ENCODE assay signal across 25 cellular contexts in the genomic region with DNA sequence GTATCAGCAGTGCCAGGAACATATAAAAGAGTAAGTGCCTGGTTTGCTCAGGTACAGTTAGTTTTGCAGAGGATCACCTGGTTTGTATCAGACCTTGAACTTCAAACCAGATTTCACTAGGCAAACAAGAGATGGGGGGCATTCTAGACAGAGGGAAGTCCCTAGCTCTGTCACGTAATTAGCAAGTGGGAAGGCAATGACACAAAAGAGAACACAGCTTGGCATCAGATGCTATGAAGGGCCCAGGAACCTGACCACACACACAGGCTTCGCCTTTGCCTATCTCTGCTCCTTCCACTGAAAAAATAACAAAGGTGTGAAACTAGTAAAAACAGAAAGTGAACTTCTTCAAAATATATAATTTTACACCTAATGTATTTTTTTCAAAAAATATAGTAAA.
A peak's percentile ranks its signal among the peaks of the same experiment; 100 is the strongest.
DNase-seq lines count a peak whose midpoint lies in the region; ATAC-seq and TF ChIP-seq lines count a peak whose summit lies in the region.
"Had no signal": no experiment of that assay in that cellular context is flagged by ENCODE, and none has a peak within 500 bp of the region (broad histone marks: within the 10 kb centered on the region; RNA-seq: fewer than 3 reads in every experiment).

No MANE protein-coding gene starts in this region.

- ATAC-seq in GM18907 (IDR thresholded peaks at IDR 0.05; ENCODE audit: unreplicated experiment) = peak; percentile 69
- ATAC-seq in GM21825 (IDR thresholded peaks at IDR 0.05; ENCODE audit: unreplicated experiment) = peak; percentile 55
- ATAC-seq in HG03039 (IDR thresholded peaks at IDR 0.05; ENCODE audit: unreplicated experiment) = peak; percentile 53
- no peak for ATAC-seq in GM21381 (IDR thresholded peaks at IDR 0.05; ENCODE audit: unreplicated experiment)
- ATAC-seq: activated CD8-positive, alpha-beta T cell treated with anti-CD3 and anti-CD28 coated beads for 36 hours; right cardiac atrium; stimulated activated naive B cell treated with anti-CD40 and anti-IgM and Interleukin-4, amounts not matched to agents 10 μg/mL and 1 μg/mL and 100 μg/mL, for 72 hours had no signal

- H3K36me3 Mint-ChIP-seq in activated naive CD4-positive, alpha-beta T cell treated with anti-CD3 and anti-CD28 coated beads for 36 hours (ENCODE audit: low read depth) = no peaks in the 10 kb centered on the region
- H3K36me3 Mint-ChIP-seq in Calu3 (ENCODE audit: insufficient read depth, unreplicated experiment) = no peaks in the 10 kb centered on the region
- H3K36me3 Mint-ChIP-seq: activated naive CD8-positive, alpha-beta T cell treated with anti-CD3 and anti-CD28 coated beads, Interleukin-2, amount 10 ng/mL, durations not matched to agents 7 days and 5 days; CD8-positive, alpha-beta memory T cell; stimulated activated naive B cell treated with anti-CD40 and anti-IgM and Interleukin-4, amounts not matched to agents 10 μg/mL and 1 μg/mL and 100 μg/mL, for 72 hours had no signal

- H3K27me3 Mint-ChIP-seq in activated naive CD4-positive, alpha-beta T cell treated with anti-CD3 and anti-CD28 coated beads for 36 hours (ENCODE audit: low read depth) = no peaks in the 10 kb centered on the region
- no peaks in the 10 kb centered on the region for H3K27me3 Mint-ChIP-seq in Calu3 (ENCODE audit: unreplicated experiment)
- H3K27me3 Mint-ChIP-seq: activated CD8-positive, alpha-beta T cell treated with anti-CD3 and anti-CD28 coated beads for 36 hours; stimulated activated naive B cell treated with anti-CD40 and anti-IgM and Interleukin-4, amounts not matched to agents 10 μg/mL and 1 μg/mL and 100 μg/mL, for 72 hours had no signal

- H3K9me3 Mint-ChIP-seq in activated naive CD4-positive, alpha-beta T cell treated with anti-CD3 and anti-CD28 coated beads for 36 hours = no peaks in the 10 kb centered on the region
- no peaks in the 10 kb centered on the region for H3K9me3 Mint-ChIP-seq in Calu3 (ENCODE audit: low read depth, unreplicated experiment)
- H3K9me3 Mint-ChIP-seq: activated CD8-positive, alpha-beta T cell treated with anti-CD3 and anti-CD28 coated beads for 36 hours; activated naive CD8-positive, alpha-beta T cell treated with anti-CD3 and anti-CD28 coated beads, Interleukin-2, amount 10 ng/mL, durations not matched to agents 7 days and 5 days; CD8-positive, alpha-beta memory T cell had no signal

- H3K4me1 Mint-ChIP-seq in activated naive CD4-positive, alpha-beta T cell treated with anti-CD3 and anti-CD28 coated beads for 36 hours (ENCODE audit: low read depth) = no peaks in the 10 kb centered on the region
- peaks cover 30% of the 10 kb centered on the region for H3K4me1 Mint-ChIP-seq in Calu3 (ENCODE audit: low read depth, unreplicated experiment)
- H3K4me1 Mint-ChIP-seq: activated naive CD8-positive, alpha-beta T cell treated with anti-CD3 and anti-CD28 coated beads, Interleukin-2, amount 10 ng/mL, durations not matched to agents 7 days and 5 days; CD8-positive, alpha-beta memory T cell; stimulated activated naive B cell treated with anti-CD40 and anti-IgM and Interleukin-4, amounts not matched to agents 10 μg/mL and 1 μg/mL and 100 μg/mL, for 72 hours had no signal

- TF ChIP-seq CTCF in GM12865 (IDR thresholded peaks at IDR 0.05; ENCODE audit: insufficient read depth, low read depth, low read length, missing control alignments) (no peak), Calu3 (IDR thresholded peaks at IDR 0.05; ENCODE audit: unreplicated experiment) (no peak)

- intact Hi-C loops in activated naive CD4-positive, alpha-beta T cell treated with anti-CD3 and anti-CD28 coated beads for 36 hours (cut with micrococcal nuclease) = no loop called here
- intact Hi-C loops in Calu3 (cut with micrococcal nuclease; ENCODE audit: unreplicated experiment) = no loop called here

- CTCF ChIA-PET in activated naive CD4-positive, alpha-beta T cell treated with anti-CD3 and anti-CD28 coated beads for 36 hours (lab: Charles Lee) = interaction anchor here (1.2 kb wide), 1 partner anchor 12 kb away, joined by 3 read pairs; no protein-coding TSS in a partner anchor
- CTCF ChIA-PET in Calu3 (lab: Charles Lee) = no interaction called here

- DNase-seq in GM12865 (ENCODE audit: low read depth) (peak; percentile 11), GF-D8 (lab: John Stamatoyannopoulos, UW) (no peak), Calu3 (no peak)
- no peak for DNase-seq in activated naive CD4-positive, alpha-beta T cell treated with anti-CD3 and anti-CD28 coated beads for 36 hours
- DNase-seq: activated CD4-positive, alpha-beta T cell treated with anti-CD3 and anti-CD28 coated beads for 1 hour; activated CD8-positive, alpha-beta T cell treated with anti-CD3 and anti-CD28 coated beads for 36 hours; activated effector memory CD4-positive, alpha-beta T cell treated with Interleukin-2 at 50 U/mL for 16 hours; activated naive CD8-positive, alpha-beta T cell treated with anti-CD3 and anti-CD28 coated beads, Interleukin-2, amount 10 ng/mL, durations not matched to agents 7 days and 5 days; activated T-cell treated with anti-CD3 and anti-CD28 coated beads for 4 hours; CD8-positive, alpha-beta memory T cell; DMS153; KG1; mammary epithelial cell; MM.1S; NCI-H1436; NCI-H2171; right cardiac atrium; stimulated activated CD4-positive, alpha-beta T cell treated with anti-CD3 and anti-CD28 coated beads, Interleukin-4, amount 100 ng/mL, for 1 hour; stimulated activated naive B cell treated with anti-CD40 and anti-IgM and Interleukin-4, amounts not matched to agents 10 μg/mL and 1 μg/mL and 100 μg/mL, for 72 hours; T-helper 1 cell had no signal

- H3K4me3 Mint-ChIP-seq in activated naive CD4-positive, alpha-beta T cell treated with anti-CD3 and anti-CD28 coated beads for 36 hours = no peak overlapping the region
- H3K4me3 Mint-ChIP-seq in Calu3 (ENCODE audit: low read depth, unreplicated experiment) = no peak overlapping the region
- H3K4me3 Mint-ChIP-seq: activated CD8-positive, alpha-beta T cell treated with anti-CD3 and anti-CD28 coated beads for 36 hours; activated naive CD8-positive, alpha-beta T cell treated with anti-CD3 and anti-CD28 coated beads, Interleukin-2, amount 10 ng/mL, durations not matched to agents 7 days and 5 days; CD8-positive, alpha-beta memory T cell; stimulated activated naive B cell treated with anti-CD40 and anti-IgM and Interleukin-4, amounts not matched to agents 10 μg/mL and 1 μg/mL and 100 μg/mL, for 72 hours had no signal

- H3K4me3 ChIP-seq in GM12865 (ENCODE audit: low read depth, low read length) = no peak overlapping the region
- H3K4me3 ChIP-seq: suprapubic skin had no signal

- H3K27ac Mint-ChIP-seq in activated naive CD4-positive, alpha-beta T cell treated with anti-CD3 and anti-CD28 coated beads for 36 hours = no peak overlapping the region
- H3K27ac Mint-ChIP-seq in Calu3 (ENCODE audit: unreplicated experiment) = no peak overlapping the region
- H3K27ac Mint-ChIP-seq: activated CD8-positive, alpha-beta T cell treated with anti-CD3 and anti-CD28 coated beads for 36 hours; activated naive CD8-positive, alpha-beta T cell treated with anti-CD3 and anti-CD28 coated beads, Interleukin-2, amount 10 ng/mL, durations not matched to agents 7 days and 5 days; stimulated activated naive B cell treated with anti-CD40 and anti-IgM and Interleukin-4, amounts not matched to agents 10 μg/mL and 1 μg/mL and 100 μg/mL, for 72 hours had no signal

- no TSS peak for BruUV-seq in Calu3 (replicated peaks; lab: Mats Ljungman, UMichigan)
